Comparison of ENCODE assay signal across 12 cellular contexts in the genomic region with DNA sequence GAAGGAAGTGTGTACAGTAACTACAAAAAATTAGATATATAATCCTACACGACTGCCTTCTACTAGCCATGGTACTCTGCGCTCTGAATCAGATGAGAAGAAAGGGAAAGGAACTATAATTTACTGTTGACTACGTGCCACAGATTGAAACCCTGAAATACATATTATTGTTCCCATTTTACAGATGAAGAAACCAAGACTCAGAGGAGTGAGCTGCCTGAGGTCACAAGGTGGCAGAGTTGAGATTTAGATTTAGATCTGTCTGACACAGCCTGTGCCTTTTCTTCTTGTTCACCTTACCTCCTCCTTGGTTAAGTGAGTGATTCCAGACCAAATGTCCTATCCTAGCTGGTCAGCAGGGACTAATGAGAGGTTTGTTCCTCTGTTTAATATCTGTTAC.
DNase-seq lines count a peak whose midpoint lies in the region; ATAC-seq and TF ChIP-seq lines count a peak whose summit lies in the region.
"Had no signal": no experiment of that assay in that cellular context is flagged by ENCODE, and none has a peak within 500 bp of the region (broad histone marks: within the 10 kb centered on the region; RNA-seq: fewer than 3 reads in every experiment).

No MANE protein-coding gene starts in this region.

- H3K27me3 ChIP-seq in A673 (replicated peaks; ENCODE audit: insufficient read depth, low read depth, low read length, poor library complexity), result no peaks in the 10 kb centered on the region
- H3K27me3 ChIP-seq in transverse colon, result peaks cover 16% of the 10 kb centered on the region
- H3K27me3 ChIP-seq: MG63 had no signal

- H3K4me3 ChIP-seq in A673 (ENCODE audit: low read depth, low read length, poor library complexity, severe bottlenecking), result no peak overlapping the region
- H3K4me3 ChIP-seq in transverse colon, result no peak overlapping the region
- H3K4me3 ChIP-seq: HAP-1, MG63, PC-9 had no signal

- H3K36me3 Mint-ChIP-seq in activated CD4-positive, alpha-beta T cell treated with anti-CD3 and anti-CD28 coated beads, Interleukin-2, amount 10 ng/mL, durations not matched to agents 7 days and 5 days (ENCODE audit: low read depth), result no peaks in the 10 kb centered on the region
- no peaks in the 10 kb centered on the region for H3K36me3 Mint-ChIP-seq in T-cell
- H3K36me3 Mint-ChIP-seq in activated naive CD8-positive, alpha-beta T cell treated with anti-CD3 and anti-CD28 coated beads for 36 hours, result peaks cover 3% of the 10 kb centered on the region
- H3K36me3 Mint-ChIP-seq: CD14-positive monocyte had no signal

- POLR2A ChIA-PET in activated CD4-positive, alpha-beta T cell treated with anti-CD3 and anti-CD28 coated beads, Interleukin-2, amount 10 ng/mL, durations not matched to agents 7 days and 5 days (lab: Charles Lee), result no interaction called here
- POLR2A ChIA-PET in A673 (lab: Charles Lee; ENCODE audit: low non-redundant PET), result no interaction called here
- POLR2A ChIA-PET in T-cell (lab: Charles Lee), result no interaction called here

- no peaks in the 10 kb centered on the region for H3K9me3 ChIP-seq in A673 (ENCODE audit: low read depth, low read length, poor library complexity, severe bottlenecking)
- no peaks in the 10 kb centered on the region for H3K9me3 ChIP-seq in transverse colon
- H3K9me3 ChIP-seq: HAP-1, MG63 had no signal

- no peak for TF ChIP-seq POLR2A in transverse colon (IDR thresholded peaks at IDR 0.05)

- no peak for DNase-seq in activated CD4-positive, alpha-beta T cell treated with anti-CD3 and anti-CD28 coated beads, Interleukin-2, amount 10 ng/mL, durations not matched to agents 7 days and 5 days
- no peak for DNase-seq in activated CD4-positive, alpha-beta T cell treated with anti-CD3 and anti-CD28 coated beads for 48 hours
- DNase-seq in A673 (ENCODE audit: low spot score) (no peak), T-cell (no peak), transverse colon (no peak), dedifferentiated amniotic fluid mesenchymal stem cell (ENCODE audit: extremely low spot score) (no peak)
- no peak for DNase-seq in activated naive CD8-positive, alpha-beta T cell treated with anti-CD3 and anti-CD28 coated beads for 36 hours
- DNase-seq: MG63 had no signal

- CTCF ChIA-PET in activated CD4-positive, alpha-beta T cell treated with anti-CD3 and anti-CD28 coated beads, Interleukin-2, amount 10 ng/mL, durations not matched to agents 7 days and 5 days (lab: Charles Lee), result interaction anchor here (0.7 kb wide), 1 partner anchor 811 kb away, joined by 3 read pairs; no protein-coding TSS in a partner anchor
- CTCF ChIA-PET in A673 (lab: Charles Lee), result interaction anchor here (0.6 kb wide), 1 partner anchor 78 kb away, joined by 9 read pairs; no protein-coding TSS in a partner anchor
- CTCF ChIA-PET in T-cell (lab: Charles Lee), result interaction anchor here in 1 of 2 donors (1.2 to 1.3 kb wide), 2 partner anchors 12 to 33 kb away, joined by 3 to 4 read pairs; no protein-coding TSS in a partner anchor

- ATAC-seq in T-cell (replicated peaks in 1 of 4), result no peak
- ATAC-seq in HG02970 (IDR thresholded peaks at IDR 0.05; ENCODE audit: low FRiP score, unreplicated experiment), result no peak

- no peaks in the 10 kb centered on the region for H3K9me3 Mint-ChIP-seq in activated CD4-positive, alpha-beta T cell treated with anti-CD3 and anti-CD28 coated beads, Interleukin-2, amount 10 ng/mL, durations not matched to agents 7 days and 5 days
- no peaks in the 10 kb centered on the region for H3K9me3 Mint-ChIP-seq in T-cell
- H3K9me3 Mint-ChIP-seq in activated naive CD8-positive, alpha-beta T cell treated with anti-CD3 and anti-CD28 coated beads for 36 hours, result no peaks in the 10 kb centered on the region

- TF ChIP-seq CTCF in A673 (conservative IDR thresholded peaks at IDR 0.05; ENCODE audit: low read depth, low read length) (no peak), transverse colon (IDR thresholded peaks at IDR 0.05) (no peak)

- no peak overlapping the region for H3K27ac Mint-ChIP-seq in activated CD4-positive, alpha-beta T cell treated with anti-CD3 and anti-CD28 coated beads, Interleukin-2, amount 10 ng/mL, durations not matched to agents 7 days and 5 days
- H3K27ac Mint-ChIP-seq in T-cell, result peak overlapping the region in 1 of 2 donors; percentile 37
- peak overlapping the region; percentile 14 for H3K27ac Mint-ChIP-seq in activated naive CD8-positive, alpha-beta T cell treated with anti-CD3 and anti-CD28 coated beads for 36 hours

- H3K27ac ChIP-seq in A673 (ENCODE audit: low read depth, low read length, poor library complexity, severe bottlenecking), result peak overlapping the region; percentile 57
- no peak overlapping the region for H3K27ac ChIP-seq in transverse colon
- H3K27ac ChIP-seq: PC-9 had no signal

- H3K27me3 Mint-ChIP-seq in activated CD4-positive, alpha-beta T cell treated with anti-CD3 and anti-CD28 coated beads, Interleukin-2, amount 10 ng/mL, durations not matched to agents 7 days and 5 days, result peaks cover 41% of the 10 kb centered on the region
- H3K27me3 Mint-ChIP-seq in T-cell, result peaks cover 33 to 56% of the 10 kb centered on the region in 2 donors
- peaks cover 47% of the 10 kb centered on the region for H3K27me3 Mint-ChIP-seq in activated naive CD8-positive, alpha-beta T cell treated with anti-CD3 and anti-CD28 coated beads for 36 hours

- peaks cover 48% of the 10 kb centered on the region for H3K36me3 ChIP-seq in A673 (ENCODE audit: insufficient read depth, low read length, poor library complexity, severe bottlenecking)
- no peaks in the 10 kb centered on the region for H3K36me3 ChIP-seq in transverse colon
- H3K36me3 ChIP-seq: HAP-1, MG63 had no signal

- intact Hi-C loops in A673 (cut with micrococcal nuclease; ENCODE audit: unreplicated experiment), result no loop called here
- intact Hi-C loops in transverse colon (cut with DNase I; ENCODE audit: low total_unique reads), result no loop called here

- H3K4me1 ChIP-seq in A673 (ENCODE audit: insufficient read depth, low read length, poor library complexity, severe bottlenecking) (peaks cover 26% of the 10 kb centered on the region), transverse colon (no peaks in the 10 kb centered on the region)
- H3K4me1 ChIP-seq: HAP-1 had no signal

- H3K4me1 Mint-ChIP-seq in activated CD4-positive, alpha-beta T cell treated with anti-CD3 and anti-CD28 coated beads, Interleukin-2, amount 10 ng/mL, durations not matched to agents 7 days and 5 days, result peaks cover 8% of the 10 kb centered on the region
- peaks cover 5 to 9% (median 8%) of the 10 kb centered on the region in 3 donors for H3K4me1 Mint-ChIP-seq in T-cell
- H3K4me1 Mint-ChIP-seq in activated naive CD8-positive, alpha-beta T cell treated with anti-CD3 and anti-CD28 coated beads for 36 hours, result peaks cover 8% of the 10 kb centered on the region

- no peak for TF ChIP-seq EP300 in transverse colon (IDR thresholded peaks at IDR 0.05; ENCODE audit: low read depth)

- BruUV-seq in A673 (replicated peaks; lab: Mats Ljungman, UMichigan), result no TSS peak

- in situ Hi-C loops in transverse colon (cut with MboI; ENCODE audit: low pct_ligation_motif_present in 1 of 4, low pct_unique_long_range_greater_than_20kb in 1 of 4, low sequenced_read_pairs in 3 of 4), result no loop called here

- peak overlapping the region; percentile 56 for H3K4me3 Mint-ChIP-seq in activated CD4-positive, alpha-beta T cell treated with anti-CD3 and anti-CD28 coated beads, Interleukin-2, amount 10 ng/mL, durations not matched to agents 7 days and 5 days
- peak overlapping the region; percentile 54 to 71 (median 68) for H3K4me3 Mint-ChIP-seq in T-cell
- H3K4me3 Mint-ChIP-seq in activated naive CD8-positive, alpha-beta T cell treated with anti-CD3 and anti-CD28 coated beads for 36 hours, result peak overlapping the region; percentile 65

- 63 to 80% methylated on average over 3 of the region's 3 CpGs for WGBS in transverse colon (ENCODE audit: low coverage in 1 of 2), 2 donors
